ENCODE assay signal across 8 cellular contexts in the genomic region with DNA sequence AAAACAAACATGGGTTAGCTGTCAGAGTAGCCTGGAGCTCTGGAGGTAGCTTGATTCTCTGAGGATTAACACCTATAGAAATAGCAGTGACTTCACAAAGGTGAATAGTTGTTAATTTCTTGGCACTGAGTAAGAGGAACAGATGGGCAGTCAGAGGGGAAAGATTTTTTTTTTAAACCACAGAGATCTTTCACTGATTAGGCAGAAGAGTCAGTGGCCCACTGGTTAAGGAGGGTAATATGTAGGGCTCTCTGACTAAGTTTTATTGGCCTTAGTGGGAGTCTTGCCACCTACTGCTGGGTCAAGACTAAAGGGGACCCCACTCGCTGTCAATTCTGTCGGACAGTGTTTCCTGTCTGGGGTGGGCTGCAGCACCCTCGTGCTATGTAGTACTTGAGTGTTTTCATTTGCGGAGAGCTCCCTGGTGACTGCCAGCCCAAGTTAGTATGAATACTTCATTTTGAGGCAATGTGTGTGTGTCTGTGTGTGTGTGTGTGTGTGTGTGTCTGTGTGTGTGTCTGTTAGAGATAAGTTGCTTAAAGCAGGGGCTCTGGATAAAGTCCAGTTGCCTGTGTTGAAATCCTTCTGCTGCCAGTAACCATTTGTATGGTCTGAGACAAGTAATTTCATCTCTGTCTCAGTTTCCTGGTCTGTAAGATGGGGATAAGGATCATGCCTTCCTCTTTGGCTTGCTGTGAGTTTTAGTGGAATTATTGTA.
DNase-seq lines count a peak whose midpoint lies in the region; ATAC-seq and TF ChIP-seq lines count a peak whose summit lies in the region.

No MANE protein-coding gene starts in this region.

- H3K27ac Mint-ChIP-seq in stimulated activated naive B cell treated with anti-CD40 and anti-IgM and Interleukin-4, amounts not matched to agents 10 μg/mL and 1 μg/mL and 100 μg/mL, for 72 hours: peak overlapping the region; percentile 99

- H3K79me2 ChIP-seq in DOHH2 (ENCODE audit: control insufficient read depth, low read length): peaks cover 54% of the 10 kb centered on the region

- peaks cover 59 to 77% of the 10 kb centered on the region in 2 donors for H3K36me3 Mint-ChIP-seq in stimulated activated naive B cell treated with anti-CD40 and anti-IgM and Interleukin-4, amounts not matched to agents 10 μg/mL and 1 μg/mL and 100 μg/mL, for 72 hours

- H3F3A ChIP-seq in DOHH2 (ENCODE audit: control insufficient read depth, insufficient read depth): peaks cover 20% of the 10 kb centered on the region

- H3K9me2 ChIP-seq in DOHH2 (replicated peaks; ENCODE audit: control insufficient read depth, low read length): no peaks in the 10 kb centered on the region

- H3K4me2 ChIP-seq in DOHH2 (ENCODE audit: low read length): peak overlapping the region; percentile 72

- no peak for TF ChIP-seq CTCF in DOHH2 (IDR thresholded peaks at IDR 0.05; ENCODE audit: low read depth, low read length, poor library complexity, severe bottlenecking)

- H3K27ac ChIP-seq in DOHH2 (ENCODE audit: low read depth, low read length): peak overlapping the region; percentile 70

- no peaks in the 10 kb centered on the region for H3K9me3 ChIP-seq in DOHH2 (ENCODE audit: control insufficient read depth, insufficient read depth, low read length)

- H3K4me3 Mint-ChIP-seq in stimulated activated naive B cell treated with anti-CD40 and anti-IgM and Interleukin-4, amounts not matched to agents 10 μg/mL and 1 μg/mL and 100 μg/mL, for 72 hours: peak overlapping the region; percentile 86 to 88

- DNase-seq in globus pallidus (ENCODE audit: low spot score) (peak; percentile 29), OCI-M2 (lab: John Stamatoyannopoulos, UW; ENCODE audit: unreplicated experiment) (no peak), cerebellar cortex (ENCODE audit: low spot score) (no peak)
- peak; percentile 37 for DNase-seq in stimulated activated naive B cell treated with anti-CD40 and anti-IgM and Interleukin-4, amounts not matched to agents 10 μg/mL and 1 μg/mL and 100 μg/mL, for 72 hours

- no peaks in the 10 kb centered on the region for H3K27me3 ChIP-seq in DOHH2 (ENCODE audit: control insufficient read depth, low read length)

- peaks cover 99% of the 10 kb centered on the region for H3K4me1 ChIP-seq in DOHH2 (ENCODE audit: control insufficient read depth, low read length)

- H3K4me1 Mint-ChIP-seq in stimulated activated naive B cell treated with anti-CD40 and anti-IgM and Interleukin-4, amounts not matched to agents 10 μg/mL and 1 μg/mL and 100 μg/mL, for 72 hours: peaks cover 66 to 98% of the 10 kb centered on the region in 2 donors

- ATAC-seq in GM19397 (IDR thresholded peaks at IDR 0.05; ENCODE audit: unreplicated experiment) (peak; percentile 46), HG03457 (IDR thresholded peaks at IDR 0.05; ENCODE audit: unreplicated experiment) (peak; percentile 40)
- ATAC-seq in activated CD4-positive, CD25-positive, alpha-beta regulatory T cell treated with anti-CD3 and anti-CD28 coated beads, Interleukin-2, amount 50 U/mL, for 24 hours: peak; percentile 38 to 45
- ATAC-seq in stimulated activated naive B cell treated with anti-CD40 and anti-IgM and Interleukin-4, amounts not matched to agents 10 μg/mL and 1 μg/mL and 100 μg/mL, for 72 hours (replicated peaks): peak; percentile 33 to 35

- H3K9me3 Mint-ChIP-seq in stimulated activated naive B cell treated with anti-CD40 and anti-IgM and Interleukin-4, amounts not matched to agents 10 μg/mL and 1 μg/mL and 100 μg/mL, for 72 hours: peaks cover 7 to 9% of the 10 kb centered on the region in 2 donors

- peak overlapping the region; percentile 55 for H3K4me3 ChIP-seq in DOHH2 (ENCODE audit: low read length)

- H3K36me3 ChIP-seq in DOHH2 (ENCODE audit: control insufficient read depth, low read length): peaks cover 11% of the 10 kb centered on the region

- H4K20me1 ChIP-seq in DOHH2 (ENCODE audit: control insufficient read depth, insufficient read depth, low read depth, low read length): no peaks in the 10 kb centered on the region

- no peaks in the 10 kb centered on the region for H3K27me3 Mint-ChIP-seq in stimulated activated naive B cell treated with anti-CD40 and anti-IgM and Interleukin-4, amounts not matched to agents 10 μg/mL and 1 μg/mL and 100 μg/mL, for 72 hours

Comparison
In these comparisons a context has a peak if more than half of its experiments do, and no peak if none do; other contexts are left out.
1. DNase-seq: peak in globus pallidus (single experiment) and stimulated activated naive B cell treated with anti-CD40 and anti-IgM and Interleukin-4, amounts not matched to agents 10 μg/mL and 1 μg/mL and 100 μg/mL, for 72 hours (single experiment); none in OCI-M2 (single experiment) and cerebellar cortex (single experiment).
2. Peak in every context shown above with its lines, with median percentiles within 50 percentile points of each other: ATAC-seq.